ENCODE assay signal across 19 cellular contexts in genomic region chr1:45880930-45881329, GRCh38.
A peak's percentile ranks its signal among the peaks of the same experiment; 100 is the strongest.
DNase-seq lines count a peak whose midpoint lies in the region; TF ChIP-seq lines count a peak whose summit lies in the region.
"Had no signal": no experiment of that assay in that cellular context is flagged by ENCODE, and none has a peak within 500 bp of the region (broad histone marks: within the 10 kb centered on the region; RNA-seq: fewer than 3 reads in every experiment).

No MANE protein-coding gene starts in this region.

- H3K9me3 ChIP-seq in GM23248 (ENCODE audit: low read depth) (no peaks in the 10 kb centered on the region), Karpas-422 (ENCODE audit: low read length) (no peaks in the 10 kb centered on the region)
- H3K9me3 ChIP-seq: heart right ventricle, lower lobe of right lung, prostate gland, sigmoid colon had no signal

- 0 out of 2 replicates have a peak, but pooled peaks cover 6% of the 10 kb centered on the region for H3F3A ChIP-seq in GM23248 (ENCODE audit: insufficient read depth)

- H3K27me3 ChIP-seq in GM23248 (replicated peaks; ENCODE audit: insufficient read depth) (no peaks in the 10 kb centered on the region), Karpas-422 (ENCODE audit: low read length) (no peaks in the 10 kb centered on the region)
- H3K27me3 ChIP-seq: foreskin keratinocyte, heart right ventricle, sigmoid colon had no signal

- H2AFZ ChIP-seq in GM23248 (no peak overlapping the region), Karpas-422 (ENCODE audit: low read length) (no peak overlapping the region)
- H2AFZ ChIP-seq: PC-9 had no signal

- in situ Hi-C loops in GM23248 (cut with MboI): no loop called here

- no peak for TF ChIP-seq CTCF in fibroblast of the aortic adventitia (IDR thresholded peaks at IDR 0.05; ENCODE audit: insufficient read depth, low read length)

- WGBS in GM23248 (ENCODE audit: low coverage in 1 of 2, low lambda C conversion rate in 2 of 2, missing lambda C conversion rate in 2 of 2), 2 experiments: 46 to 61% methylated on average over 3 of the region's 3 CpGs

- no peak overlapping the region for H3K9ac ChIP-seq in GM23248
- H3K9ac ChIP-seq in Karpas-422 (ENCODE audit: low read length): no peak overlapping the region

- no peaks in the 10 kb centered on the region for H3K9me2 ChIP-seq in GM23248 (ENCODE audit: insufficient read depth)
- no peaks in the 10 kb centered on the region for H3K9me2 ChIP-seq in Karpas-422 (replicated peaks; ENCODE audit: insufficient read depth, low read length)

- H3K4me2 ChIP-seq in GM23248 (ENCODE audit: unreplicated experiment) (peak overlapping the region; percentile 73), Karpas-422 (ENCODE audit: low read depth, low read length, poor library complexity, severe bottlenecking) (no peak overlapping the region)
- H3K4me2 ChIP-seq: PC-9 had no signal

- H3K79me2 ChIP-seq in GM23248 (ENCODE audit: insufficient read depth): peaks cover 43% of the 10 kb centered on the region
- H3K79me2 ChIP-seq in Karpas-422 (ENCODE audit: low read length): peaks cover 93% of the 10 kb centered on the region

- DNase-seq in GM23248: peak; percentile 65
- DNase-seq in astrocyte of the hippocampus (ENCODE audit: low read depth, low spot score): peak; percentile 22
- peak; percentile 63 for DNase-seq in fibroblast of the aortic adventitia (ENCODE audit: low read depth)
- DNase-seq in stromal cell of bone marrow (ENCODE audit: low read depth): peak; percentile 8
- DNase-seq in stimulated activated CD4-positive, alpha-beta T cell treated with anti-CD3 and anti-CD28 coated beads, Interleukin-4, amount 100 ng/mL, for 1 hour: no peak
- no peak for DNase-seq in HPDE6-E6E7 (ENCODE audit: extremely low spot score)
- DNase-seq in Karpas-422: no peak
- DNase-seq: activated CD4-positive, alpha-beta memory T cell treated with anti-CD3 and anti-CD28 coated beads for 36 hours; activated CD4-positive, CD25-positive, alpha-beta regulatory T cell treated with anti-CD3 and anti-CD28 coated beads, Interleukin-2, amount 50 U/mL, for 72 hours; activated naive CD4-positive, alpha-beta T cell; activated T-cell treated with anti-CD3 and anti-CD28 coated beads, Interleukin-2, amount 50 U/mL, for 72 hours; effector CD4-positive, alpha-beta T cell; KG1; lower lobe of right lung; sigmoid colon had no signal

- H3K27ac ChIP-seq in GM23248: peak overlapping the region; percentile 30
- H3K27ac ChIP-seq in Karpas-422 (ENCODE audit: low read length): no peak overlapping the region
- H3K27ac ChIP-seq: foreskin keratinocyte, lower lobe of right lung, PC-9, prostate gland had no signal

- H3K4me3 ChIP-seq in GM23248 (no peak overlapping the region), fibroblast of the aortic adventitia (ENCODE audit: low read depth, low read length) (no peak overlapping the region), Karpas-422 (ENCODE audit: low read length) (no peak overlapping the region)
- H3K4me3 ChIP-seq: heart right ventricle, lower lobe of right lung, PC-9, prostate gland, sigmoid colon had no signal

- peaks cover 29% of the 10 kb centered on the region for H3K4me1 ChIP-seq in GM23248 (ENCODE audit: insufficient read depth)
- peaks cover 51% of the 10 kb centered on the region for H3K4me1 ChIP-seq in Karpas-422 (ENCODE audit: low read length)
- H3K4me1 ChIP-seq: foreskin keratinocyte, lower lobe of right lung, prostate gland had no signal

- H4K20me1 ChIP-seq in GM23248 (ENCODE audit: insufficient read depth) (no peaks in the 10 kb centered on the region), Karpas-422 (ENCODE audit: insufficient read depth, low read depth, low read length) (no peaks in the 10 kb centered on the region)

- H3K36me3 ChIP-seq in GM23248 (ENCODE audit: low read depth): no peaks in the 10 kb centered on the region
- H3K36me3 ChIP-seq in Karpas-422 (ENCODE audit: insufficient read depth, low read length): peaks cover 3% of the 10 kb centered on the region
- H3K36me3 ChIP-seq: heart right ventricle, lower lobe of right lung, prostate gland, sigmoid colon had no signal

Comparison
In these comparisons a context has a peak if more than half of its experiments do, and no peak if none do; other contexts are left out.
1. DNase-seq: peak in GM23248 (single experiment), astrocyte of the hippocampus (single experiment), fibroblast of the aortic adventitia (single experiment) and stromal cell of bone marrow (single experiment); none in stimulated activated CD4-positive, alpha-beta T cell treated with anti-CD3 and anti-CD28 coated beads, Interleukin-4, amount 100 ng/mL, for 1 hour (single experiment), HPDE6-E6E7 (single experiment) and Karpas-422 (single experiment).